In genomic region chr3:187101184-187102072, GRCh38 we compare ENCODE assay signal across 8 cellular contexts. TPM values are rescaled to one million over a fixed set of nuclear protein-coding genes. Genes with fewer than 3 reads are reported as not detected.
DNase-seq lines count a peak whose midpoint lies in the region; ATAC-seq and TF ChIP-seq lines count a peak whose summit lies in the region.

No MANE protein-coding gene starts in this region.

- ATAC-seq in HG03442 (IDR thresholded peaks at IDR 0.05; ENCODE audit: unreplicated experiment) (peak; percentile 52), lung (ENCODE audit: insufficient read depth, low FRiP score) (peak; percentile 77)
- peak; percentile 76 for ATAC-seq in central memory CD8-positive, alpha-beta T cell (replicated peaks; ENCODE audit: extremely low read depth, poor library complexity, severe bottlenecking)

- H3K9me3 ChIP-seq in lung (ENCODE audit: control insufficient read depth in 2 of 2, insufficient read depth in 1 of 2, low read length in 1 of 2), result no peaks in the 10 kb centered on the region

- H3K36me3 Mint-ChIP-seq in central memory CD8-positive, alpha-beta T cell (ENCODE audit: insufficient read depth), result peaks cover 2% of the 10 kb centered on the region

- 44 to 60% methylated on average over 9 of the region's 9 CpGs for WGBS in lung, 2 donors

- no peaks in the 10 kb centered on the region for H3K36me3 ChIP-seq in lung (ENCODE audit: control insufficient read depth in 2 of 2, insufficient read depth in 2 of 2, low read length in 2 of 2)

- peaks cover 21% of the 10 kb centered on the region for H3K4me1 Mint-ChIP-seq in central memory CD8-positive, alpha-beta T cell

- DNase-seq in DMS 273 treated with DMSO at 0.1 percent for 48 hours (lab: John Stamatoyannopoulos, UW) (peak; percentile 69), lung (ENCODE audit: low spot score) (peak; percentile 76), NCI-H187 treated with DMSO at 0.1 percent for 48 hours (lab: John Stamatoyannopoulos, UW) (no peak), NCI-H187 (lab: John Stamatoyannopoulos, UW) (no peak)
- DNase-seq in central memory CD8-positive, alpha-beta T cell (ENCODE audit: low spot score in 2 of 2), result peak; percentile 33 to 41
- DNase-seq in stimulated activated CD8-positive, alpha-beta memory T cell treated with anti-CD3 and anti-CD28 coated beads, Interleukin-4, amount 100 ng/mL, for 4 hours (ENCODE audit: low read depth in 2 of 2, low spot score in 1 of 2), result peak; percentile 24 to 41

- H3K27ac Mint-ChIP-seq in central memory CD8-positive, alpha-beta T cell (ENCODE audit: low read depth), result peak overlapping the region; percentile 85

- H3K9me3 Mint-ChIP-seq in central memory CD8-positive, alpha-beta T cell, result no peaks in the 10 kb centered on the region

- H3K4me3 Mint-ChIP-seq in central memory CD8-positive, alpha-beta T cell, result peak overlapping the region; percentile 62

- no peaks in the 10 kb centered on the region for H3K27me3 Mint-ChIP-seq in central memory CD8-positive, alpha-beta T cell

- TF ChIP-seq CTCF in WI38 (IDR thresholded peaks at IDR 0.05; ENCODE audit: low read depth, low read length) (no peak), lung (IDR thresholded peaks at IDR 0.05; ENCODE audit: control extremely low read depth, extremely low read depth) (no peak)

- H3K4me3 ChIP-seq in WI38 (ENCODE audit: low read depth, low read length) (peak overlapping the region; percentile 45), lung (no peak overlapping the region)

- peak overlapping the region in 1 of 2 donors; percentile 67 for H3K27ac ChIP-seq in lung (ENCODE audit: low read depth in 1 of 2, low read length in 1 of 2)

- peaks cover 0 to 5% of the 10 kb centered on the region in 2 donors for H3K4me1 ChIP-seq in lung (ENCODE audit: control insufficient read depth in 2 of 2, insufficient read depth in 2 of 2, low read length in 2 of 2)

- H3K27me3 ChIP-seq in lung (ENCODE audit: control insufficient read depth, insufficient read depth), result no peaks in the 10 kb centered on the region

RNA-seq across cellular contexts. Expression of gene RPL39L, which starts 37.9 kb away (rescaled TPM):
- total RNA-seq in lung, result 1 to 10 TPM; 5.0 to 7.9 TPM
- polyA plus RNA-seq in lung, result 1 to 10 TPM; 3.4 to 9.4 TPM

Comparison
In these comparisons a context has a peak if more than half of its experiments do, and no peak if none do; other contexts are left out.
1. DNase-seq: peak in DMS 273 treated with DMSO at 0.1 percent for 48 hours (single experiment), central memory CD8-positive, alpha-beta T cell (2 of 2), lung (single experiment) and stimulated activated CD8-positive, alpha-beta memory T cell treated with anti-CD3 and anti-CD28 coated beads, Interleukin-4, amount 100 ng/mL, for 4 hours (2 of 2); none in NCI-H187 treated with DMSO at 0.1 percent for 48 hours (single experiment) and NCI-H187 (0 of 2).
2. Peak in every context shown above with its lines, with median percentiles within 50 percentile points of each other: ATAC-seq.